8 cellular contexts compared by ENCODE assay signal in the genomic region with DNA sequence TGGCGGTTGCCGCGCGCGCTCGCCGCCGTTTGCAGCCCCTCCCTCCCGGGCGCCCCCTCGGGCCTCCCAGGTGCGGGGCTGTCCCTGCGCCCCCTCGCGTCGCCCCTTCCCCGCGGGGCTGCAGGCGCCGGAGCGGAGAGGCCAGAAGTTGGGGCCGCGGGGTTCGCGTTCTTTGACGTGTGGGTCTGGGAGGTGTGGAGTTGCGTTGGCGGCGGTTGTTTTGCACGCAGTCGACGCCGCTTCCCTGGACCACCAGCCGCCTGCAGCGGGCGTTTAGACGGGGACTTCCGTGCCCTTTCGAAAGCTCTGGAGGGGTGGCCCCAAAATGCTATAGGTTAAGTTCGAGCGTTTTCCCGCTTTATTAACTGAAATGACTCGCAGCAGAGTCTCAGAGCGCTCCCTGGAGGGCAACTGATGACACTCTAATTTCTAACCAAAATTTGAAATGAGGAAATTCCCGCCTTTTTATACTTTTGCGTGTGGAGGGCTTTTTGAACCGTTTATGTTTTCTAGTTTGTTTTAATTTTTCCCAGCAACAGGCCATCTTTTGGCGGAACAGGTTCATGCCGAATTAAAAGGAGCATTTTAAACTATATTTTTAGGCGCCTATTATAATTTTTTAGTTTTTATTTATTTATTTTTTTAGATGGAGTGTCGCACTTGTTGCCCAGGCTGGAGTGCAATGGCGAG. TPM values are rescaled to one million over a fixed set of nuclear protein-coding genes. Genes with fewer than 3 reads are reported as not detected.
DNase-seq lines count a peak whose midpoint lies in the region; ATAC-seq and TF ChIP-seq lines count a peak whose summit lies in the region.

No MANE protein-coding gene starts in this region.

- TF ChIP-seq CTCF in DOHH2 (IDR thresholded peaks at IDR 0.05; ENCODE audit: low read depth, low read length, poor library complexity, severe bottlenecking), result peak; percentile 73
- TF ChIP-seq CTCF in Peyer's patch (IDR thresholded peaks at IDR 0.05), result peak; percentile 57 to 90 (median 76)
- peak; percentile 50 to 69 (median 51) for TF ChIP-seq CTCF in nephron (IDR thresholded peaks at IDR 0.05; ENCODE audit: unreplicated experiment in 3 of 3)

- H3K4me1 ChIP-seq in DOHH2 (ENCODE audit: control insufficient read depth, low read length) (peaks cover 42% of the 10 kb centered on the region), Karpas-422 (ENCODE audit: low read length) (peaks cover 52% of the 10 kb centered on the region), Peyer's patch (peaks cover 0 to 39% (median 9%) of the 10 kb centered on the region in 4 donors)

- peak overlapping the region; percentile 100 for H3K27ac Mint-ChIP-seq in activated T-helper 1 cell treated with anti-CD3 and anti-CD28 coated beads, Interleukin-12 subunit alpha, Interleukin-12 subunit beta, Interleukin-2, Interleukin-4 antibody, amounts not matched to agents 30 ng/mL and 10 ng/mL and 1 ng/mL, durations not matched to agents 14 hours and 24 hours and 36 hours
- H3K27ac Mint-ChIP-seq in nephron, result peak overlapping the region; percentile 99 to 100 (median 100)
- H3K27ac Mint-ChIP-seq in stimulated activated naive CD8-positive, alpha-beta T cell treated with anti-CD3 and anti-CD28 coated beads, Interleukin-15, Interleukin-2, amounts not matched to agents 100 ng/mL and 50 ng/mL, for 24 hours, result peak overlapping the region; percentile 99

- no peaks in the 10 kb centered on the region for H3K27me3 Mint-ChIP-seq in activated T-helper 1 cell treated with anti-CD3 and anti-CD28 coated beads, Interleukin-12 subunit alpha, Interleukin-12 subunit beta, Interleukin-2, Interleukin-4 antibody, amounts not matched to agents 30 ng/mL and 10 ng/mL and 1 ng/mL, durations not matched to agents 14 hours and 24 hours and 36 hours (ENCODE audit: insufficient read depth)
- no peaks in the 10 kb centered on the region for H3K27me3 Mint-ChIP-seq in nephron (ENCODE audit: low read depth)
- H3K27me3 Mint-ChIP-seq in stimulated activated naive CD8-positive, alpha-beta T cell treated with anti-CD3 and anti-CD28 coated beads, Interleukin-15, Interleukin-2, amounts not matched to agents 100 ng/mL and 50 ng/mL, for 24 hours, result no peaks in the 10 kb centered on the region

- peak overlapping the region; percentile 81 for H3K4me3 ChIP-seq in DOHH2 (ENCODE audit: low read length)
- H3K4me3 ChIP-seq in Karpas-422 (ENCODE audit: low read length), result peak overlapping the region; percentile 88
- H3K4me3 ChIP-seq in Peyer's patch, result peak overlapping the region; percentile 63 to 96 (median 82)

- H3K4me2 ChIP-seq in DOHH2 (ENCODE audit: low read length) (peak overlapping the region; percentile 80), Karpas-422 (ENCODE audit: low read depth, low read length, poor library complexity, severe bottlenecking) (peak overlapping the region; percentile 86)

- H3K27ac ChIP-seq in DOHH2 (ENCODE audit: low read depth, low read length) (peak overlapping the region; percentile 98), Karpas-422 (ENCODE audit: low read length) (peak overlapping the region; percentile 94), Peyer's patch (peak overlapping the region; percentile 91 to 100 (median 96))

- DNase-seq in Karpas-422 (peak; percentile 97), Peyer's patch (peak; percentile 75 to 91 (median 80)), fibroblast of peridontal ligament (ENCODE audit: extremely low read depth) (peak; percentile 89)
- DNase-seq in activated T-helper 1 cell treated with anti-CD3 and anti-CD28 coated beads, Interleukin-12 subunit alpha, Interleukin-12 subunit beta, Interleukin-2, Interleukin-4 antibody, amounts not matched to agents 30 ng/mL and 10 ng/mL and 1 ng/mL, durations not matched to agents 14 hours and 24 hours and 36 hours (ENCODE audit: low spot score), result peak; percentile 83

- no peak overlapping the region for H2AFZ ChIP-seq in Karpas-422 (ENCODE audit: low read length)

- peak overlapping the region; percentile 99 for H3K9ac ChIP-seq in Karpas-422 (ENCODE audit: low read length)

- H3F3A ChIP-seq in DOHH2 (ENCODE audit: control insufficient read depth, insufficient read depth), result peaks cover 6% of the 10 kb centered on the region

- H3K4me3 Mint-ChIP-seq in activated T-helper 1 cell treated with anti-CD3 and anti-CD28 coated beads, Interleukin-12 subunit alpha, Interleukin-12 subunit beta, Interleukin-2, Interleukin-4 antibody, amounts not matched to agents 30 ng/mL and 10 ng/mL and 1 ng/mL, durations not matched to agents 14 hours and 24 hours and 36 hours, result peak overlapping the region; percentile 98
- peak overlapping the region; percentile 99 to 100 (median 100) for H3K4me3 Mint-ChIP-seq in nephron
- peak overlapping the region; percentile 96 for H3K4me3 Mint-ChIP-seq in stimulated activated naive CD8-positive, alpha-beta T cell treated with anti-CD3 and anti-CD28 coated beads, Interleukin-15, Interleukin-2, amounts not matched to agents 100 ng/mL and 50 ng/mL, for 24 hours

- H3K36me3 ChIP-seq in DOHH2 (ENCODE audit: control insufficient read depth, low read length) (peaks cover 78% of the 10 kb centered on the region), Karpas-422 (ENCODE audit: insufficient read depth, low read length) (peaks cover 10% of the 10 kb centered on the region), Peyer's patch (no peaks in the 10 kb centered on the region)

- H3K4me1 Mint-ChIP-seq in activated T-helper 1 cell treated with anti-CD3 and anti-CD28 coated beads, Interleukin-12 subunit alpha, Interleukin-12 subunit beta, Interleukin-2, Interleukin-4 antibody, amounts not matched to agents 30 ng/mL and 10 ng/mL and 1 ng/mL, durations not matched to agents 14 hours and 24 hours and 36 hours (ENCODE audit: low read depth), result peaks cover 30% of the 10 kb centered on the region
- H3K4me1 Mint-ChIP-seq in nephron, result peaks cover 32% of the 10 kb centered on the region
- peaks cover 47% of the 10 kb centered on the region for H3K4me1 Mint-ChIP-seq in stimulated activated naive CD8-positive, alpha-beta T cell treated with anti-CD3 and anti-CD28 coated beads, Interleukin-15, Interleukin-2, amounts not matched to agents 100 ng/mL and 50 ng/mL, for 24 hours (ENCODE audit: low read depth)

- H3K36me3 Mint-ChIP-seq in activated T-helper 1 cell treated with anti-CD3 and anti-CD28 coated beads, Interleukin-12 subunit alpha, Interleukin-12 subunit beta, Interleukin-2, Interleukin-4 antibody, amounts not matched to agents 30 ng/mL and 10 ng/mL and 1 ng/mL, durations not matched to agents 14 hours and 24 hours and 36 hours (ENCODE audit: low read depth), result peaks cover 29% of the 10 kb centered on the region
- H3K36me3 Mint-ChIP-seq in nephron (ENCODE audit: low read depth), result peaks cover 7% of the 10 kb centered on the region
- H3K36me3 Mint-ChIP-seq in stimulated activated naive CD8-positive, alpha-beta T cell treated with anti-CD3 and anti-CD28 coated beads, Interleukin-15, Interleukin-2, amounts not matched to agents 100 ng/mL and 50 ng/mL, for 24 hours (ENCODE audit: low read depth), result peaks cover 48% of the 10 kb centered on the region

- no peaks in the 10 kb centered on the region for H3K9me3 Mint-ChIP-seq in activated T-helper 1 cell treated with anti-CD3 and anti-CD28 coated beads, Interleukin-12 subunit alpha, Interleukin-12 subunit beta, Interleukin-2, Interleukin-4 antibody, amounts not matched to agents 30 ng/mL and 10 ng/mL and 1 ng/mL, durations not matched to agents 14 hours and 24 hours and 36 hours
- H3K9me3 Mint-ChIP-seq in nephron, result no peaks in the 10 kb centered on the region
- no peaks in the 10 kb centered on the region for H3K9me3 Mint-ChIP-seq in stimulated activated naive CD8-positive, alpha-beta T cell treated with anti-CD3 and anti-CD28 coated beads, Interleukin-15, Interleukin-2, amounts not matched to agents 100 ng/mL and 50 ng/mL, for 24 hours

- H3K9me3 ChIP-seq in DOHH2 (ENCODE audit: control insufficient read depth, insufficient read depth, low read length) (no peaks in the 10 kb centered on the region), Karpas-422 (ENCODE audit: low read length) (no peaks in the 10 kb centered on the region), Peyer's patch (no peaks in the 10 kb centered on the region)

- peak; percentile 62 for ATAC-seq in GM21786 (IDR thresholded peaks at IDR 0.05; ENCODE audit: unreplicated experiment)

- H4K20me1 ChIP-seq in DOHH2 (ENCODE audit: control insufficient read depth, insufficient read depth, low read depth, low read length), result peaks cover 3% of the 10 kb centered on the region; the same call in 1 of the 2 replicates
- peaks cover 12% of the 10 kb centered on the region for H4K20me1 ChIP-seq in Karpas-422 (ENCODE audit: insufficient read depth, low read depth, low read length)

- H3K79me2 ChIP-seq in DOHH2 (ENCODE audit: control insufficient read depth, low read length), result peaks cover 85% of the 10 kb centered on the region
- peaks cover 67% of the 10 kb centered on the region for H3K79me2 ChIP-seq in Karpas-422 (ENCODE audit: low read length)

- H3K9me2 ChIP-seq in DOHH2 (replicated peaks; ENCODE audit: control insufficient read depth, low read length) (no peaks in the 10 kb centered on the region), Karpas-422 (replicated peaks; ENCODE audit: insufficient read depth, low read length) (no peaks in the 10 kb centered on the region)

- no peak for TF ChIP-seq POLR2A in Peyer's patch (IDR thresholded peaks at IDR 0.05)

- intact Hi-C loops in activated T-helper 1 cell treated with anti-CD3 and anti-CD28 coated beads, Interleukin-12 subunit alpha, Interleukin-12 subunit beta, Interleukin-2, Interleukin-4 antibody, amounts not matched to agents 30 ng/mL and 10 ng/mL and 1 ng/mL, durations not matched to agents 14 hours and 24 hours and 36 hours (cut with micrococcal nuclease), result loop anchor here (1.0 to 5.0 kb wide), 9 partner anchors 13 to 1686 kb away; partner anchors contain the start of genes ACTR6, APAF1, NEDD1 and SLC25A3

- H3K27me3 ChIP-seq in DOHH2 (ENCODE audit: control insufficient read depth, low read length) (no peaks in the 10 kb centered on the region), Karpas-422 (ENCODE audit: low read length) (no peaks in the 10 kb centered on the region), Peyer's patch (no peaks in the 10 kb centered on the region)

RNA-seq across cellular contexts. Expression of gene TMPO, which starts 0.9 kb away (rescaled TPM):
- 116 and 138 TPM in 2 replicates for total RNA-seq in Karpas-422 (2014; rRNA removed; shearing (Covaris generic); ENCODE audit: low replicate concordance)
- total RNA-seq in Peyer's patch, result 100 to 1,000 TPM in 1 of 4 donors, 10 to 100 TPM in 3; 68.8 to 131 (median 81.8) TPM
- 314 and 321 TPM in 2 replicates for total RNA-seq in activated T-helper 1 cell treated with anti-CD3 and anti-CD28 coated beads, Interleukin-12 subunit alpha, Interleukin-12 subunit beta, Interleukin-2, Interleukin-4 antibody, amounts not matched to agents 30 ng/mL and 10 ng/mL and 1 ng/mL, durations not matched to agents 14 hours and 24 hours and 36 hours

Comparison
In these comparisons a context has a peak if more than half of its experiments do, and no peak if none do; other contexts are left out.
1. Peak in every context shown above with its lines: DNase-seq, ATAC-seq, H3K4me3 ChIP-seq and H3K27ac ChIP-seq.